In genomic region chr16:30744146-30744545, GRCh38 we compare ENCODE assay signal across 27 cellular contexts. TPM values are rescaled to one million over a fixed set of nuclear protein-coding genes. Genes with fewer than 3 reads are reported as not detected.
A peak's percentile ranks its signal among the peaks of the same experiment; 100 is the strongest.
DNase-seq lines count a peak whose midpoint lies in the region; ATAC-seq, FAIRE-seq and TF ChIP-seq lines count a peak whose summit lies in the region.
"Had no signal": no experiment of that assay in that cellular context is flagged by ENCODE, and none has a peak within 500 bp of the region (broad histone marks: within the 10 kb centered on the region; RNA-seq: fewer than 3 reads in every experiment).

No MANE protein-coding gene starts in this region.

- H3K9me3 ChIP-seq in astrocyte (ENCODE audit: insufficient read depth, low read depth, low read length) (no peaks in the 10 kb centered on the region), neural progenitor cell (ENCODE audit: low read depth) (no peaks in the 10 kb centered on the region), testis (no peaks in the 10 kb centered on the region)
- H3K9me3 ChIP-seq: BLaER1, lower lobe of right lung, mucosa of descending colon, pancreas, thyroid gland had no signal

- H3K27me3 Mint-ChIP-seq in astrocyte (ENCODE audit: low read depth, unreplicated experiment) (no peaks in the 10 kb centered on the region), neural progenitor cell (ENCODE audit: insufficient read depth, low read depth) (peaks cover 3% of the 10 kb centered on the region)
- H3K27me3 Mint-ChIP-seq: activated CD4-positive, alpha-beta memory T cell treated with anti-CD3 and anti-CD28 coated beads for 36 hours; activated naive CD8-positive, alpha-beta T cell treated with anti-CD3 and anti-CD28 coated beads, Interleukin-2, amount 10 ng/mL, durations not matched to agents 7 days and 5 days had no signal

- H3K36me3 Mint-ChIP-seq in astrocyte (ENCODE audit: low read depth, unreplicated experiment) (peaks cover 11% of the 10 kb centered on the region), neural progenitor cell (peaks cover 8% of the 10 kb centered on the region)

- H2AFZ ChIP-seq in astrocyte (ENCODE audit: low read depth, low read length): no peak overlapping the region
- H2AFZ ChIP-seq in neural progenitor cell (replicated peaks): no peak overlapping the region

- H3K4me1 ChIP-seq in astrocyte (ENCODE audit: insufficient read depth, low read length) (peaks cover 30% of the 10 kb centered on the region), neural progenitor cell (no peaks in the 10 kb centered on the region), testis (peaks cover 18% of the 10 kb centered on the region)

- peaks cover 29% of the 10 kb centered on the region for H3K4me1 Mint-ChIP-seq in astrocyte (ENCODE audit: low read depth, unreplicated experiment)
- peaks cover 8% of the 10 kb centered on the region for H3K4me1 Mint-ChIP-seq in neural progenitor cell

- H3K27ac ChIP-seq in astrocyte (ENCODE audit: low read depth, low read length): no peak overlapping the region
- H3K27ac ChIP-seq in neural progenitor cell: no peak overlapping the region
- peak overlapping the region in 1 of 2 donors; percentile 56 for H3K27ac ChIP-seq in testis
- H3K27ac ChIP-seq: BLaER1, lower lobe of right lung had no signal

- H3K79me2 ChIP-seq in astrocyte (ENCODE audit: insufficient read depth, low read length) (peaks cover 12% of the 10 kb centered on the region), neural progenitor cell (ENCODE audit: low read depth) (peaks cover 5% of the 10 kb centered on the region)

- H3K9me3 Mint-ChIP-seq in astrocyte (ENCODE audit: unreplicated experiment) (no peaks in the 10 kb centered on the region), neural progenitor cell (no peaks in the 10 kb centered on the region)
- H3K9me3 Mint-ChIP-seq: activated CD4-positive, alpha-beta memory T cell treated with anti-CD3 and anti-CD28 coated beads for 36 hours; activated naive CD8-positive, alpha-beta T cell treated with anti-CD3 and anti-CD28 coated beads, Interleukin-2, amount 10 ng/mL, durations not matched to agents 7 days and 5 days; nephron had no signal

- DNase-seq in astrocyte (ENCODE audit: low read depth) (no peak), Right ventricle myocardium superior (no peak), neural progenitor cell (ENCODE audit: low spot score) (no peak), testis (peak; percentile 51)
- DNase-seq: activated CD4-positive, alpha-beta memory T cell treated with anti-CD3 and anti-CD28 coated beads for 36 hours; activated CD4-positive, CD25-positive, alpha-beta regulatory T cell treated with anti-CD3 and anti-CD28 coated beads, Interleukin-2, amount 50 U/mL, for 72 hours; activated CD8-positive, alpha-beta memory T cell treated with anti-CD3 and anti-CD28 coated beads, Interleukin-2, amount 50 U/mL, for 4 hours; activated naive CD8-positive, alpha-beta T cell treated with anti-CD3 and anti-CD28 coated beads, Interleukin-2, amount 10 ng/mL, durations not matched to agents 7 days and 5 days; H7; lower lobe of right lung; mucosa of descending colon; NCI-H1105 treated with DMSO at 0.1 percent for 48 hours; NCI-H2081; NCI-H345; NCI-H748 treated with DMSO at 0.1 percent for 48 hours; pancreas; stimulated activated CD4-positive, alpha-beta T cell treated with anti-CD3 and anti-CD28 coated beads, Interleukin-15, amount 100 ng/mL, for 24 hours; stimulated activated naive CD4-positive, alpha-beta T cell; thyroid gland had no signal

- ATAC-seq in Right ventricle myocardium superior (ENCODE audit: poor library complexity) (peak; percentile 8), HG02623 (IDR thresholded peaks at IDR 0.05; ENCODE audit: unreplicated experiment) (no peak), HG03039 (IDR thresholded peaks at IDR 0.05; ENCODE audit: unreplicated experiment) (no peak), HG03196 (IDR thresholded peaks at IDR 0.05; ENCODE audit: unreplicated experiment) (no peak)
- ATAC-seq: lower lobe of right lung, mucosa of descending colon, pancreas had no signal

- H3K9ac ChIP-seq in astrocyte (ENCODE audit: low read length): no peak overlapping the region
- H3K9ac ChIP-seq in neural progenitor cell: peak overlapping the region; percentile 3
- H3K9ac ChIP-seq: BLaER1 had no signal

- peaks cover 28% of the 10 kb centered on the region for H3K36me3 ChIP-seq in astrocyte (ENCODE audit: insufficient read depth, low read length)
- H3K36me3 ChIP-seq in neural progenitor cell: no peaks in the 10 kb centered on the region
- no peaks in the 10 kb centered on the region for H3K36me3 ChIP-seq in testis (ENCODE audit: low read depth, missing control alignments)

- no peaks in the 10 kb centered on the region for H3K27me3 ChIP-seq in astrocyte (ENCODE audit: insufficient read depth, low read length)
- no peaks in the 10 kb centered on the region for H3K27me3 ChIP-seq in neural progenitor cell
- H3K27me3 ChIP-seq in testis: no peaks in the 10 kb centered on the region
- H3K27me3 ChIP-seq: BLaER1, pancreas, thyroid gland had no signal

- H3F3A ChIP-seq in neural progenitor cell (ENCODE audit: low read depth): peaks cover 31% of the 10 kb centered on the region

- H3K4me3 Mint-ChIP-seq in astrocyte (ENCODE audit: unreplicated experiment) (no peak overlapping the region), neural progenitor cell (no peak overlapping the region)
- H3K4me3 Mint-ChIP-seq: activated CD4-positive, alpha-beta memory T cell treated with anti-CD3 and anti-CD28 coated beads for 36 hours; activated naive CD8-positive, alpha-beta T cell treated with anti-CD3 and anti-CD28 coated beads, Interleukin-2, amount 10 ng/mL, durations not matched to agents 7 days and 5 days; nephron had no signal

- 78 to 83% methylated on average over 2 of the region's 2 CpGs for WGBS in testis, 2 donors

- no peak for TF ChIP-seq CTCF in astrocyte (IDR thresholded peaks at IDR 0.05; ENCODE audit: insufficient read depth, low read depth, low read length)
- TF ChIP-seq CTCF in neural progenitor cell (IDR thresholded peaks at IDR 0.05): no peak
- no peak for TF ChIP-seq CTCF in testis (IDR thresholded peaks at IDR 0.05)

- TF ChIP-seq POLR2A in testis (IDR thresholded peaks at IDR 0.05): no peak

- H3K27ac Mint-ChIP-seq in astrocyte (ENCODE audit: unreplicated experiment): peak overlapping the region; percentile 13
- no peak overlapping the region for H3K27ac Mint-ChIP-seq in neural progenitor cell
- H3K27ac Mint-ChIP-seq: nephron had no signal

- H4K20me1 ChIP-seq in astrocyte (ENCODE audit: insufficient read depth, low read length) (peaks cover 28% of the 10 kb centered on the region), neural progenitor cell (ENCODE audit: low read depth) (no peaks in the 10 kb centered on the region)

- FAIRE-seq in astrocyte (lab: Jason Lieb, UNC): no peak
- FAIRE-seq: G401.6, kidney, pancreas, RCC 7860 had no signal

- intact Hi-C loops in Right ventricle myocardium superior (cut with DNase I): no loop called here
- intact Hi-C loops in testis (cut with DNase I; ENCODE audit: low total_unique reads): no loop called here

- H3K4me2 ChIP-seq in astrocyte (ENCODE audit: low read length) (no peak overlapping the region), neural progenitor cell (no peak overlapping the region)
- H3K4me2 ChIP-seq: BLaER1 had no signal

- no peak overlapping the region for H3K4me3 ChIP-seq in astrocyte (ENCODE audit: insufficient read depth, low read depth, low read length)
- no peak overlapping the region for H3K4me3 ChIP-seq in neural progenitor cell
- no peak overlapping the region for H3K4me3 ChIP-seq in testis
- H3K4me3 ChIP-seq: BLaER1, lower lobe of right lung, mucosa of descending colon, pancreas, thyroid gland had no signal

RNA-seq across cellular contexts. Expression of gene PHKG2, which starts 4.1 kb away (rescaled TPM):
- 31.1 and 34.2 TPM in 2 replicates for total RNA-seq in astrocyte
- 13.4 TPM for total RNA-seq in Right ventricle myocardium superior
- total RNA-seq in neural progenitor cell (ENCODE audit: low replicate concordance): 20.2 and 31.4 TPM in 2 replicates
- total RNA-seq in testis: 100 to 1,000 TPM in 1 of 2 donors, 10 to 100 TPM in 1; 78.4 to 129 TPM
- polyA plus RNA-seq in testis (ENCODE audit: insufficient read depth, low read depth, low replicate concordance): 312 TPM

RNA-seq across cellular contexts. Expression of gene CFAP119, which starts 17.7 kb away (rescaled TPM):
- total RNA-seq in astrocyte (4.0 and 4.1 TPM in 2 replicates), Right ventricle myocardium superior (0.46 TPM), neural progenitor cell (ENCODE audit: low replicate concordance) (0.56 and 8.0 TPM in 2 replicates), testis (10 to 100 TPM; 31.5 to 54.2 TPM)
- 43.3 TPM for polyA plus RNA-seq in testis (ENCODE audit: insufficient read depth, low read depth, low replicate concordance)

RNA-seq across cellular contexts. Expression of gene RNF40, which starts 18.0 kb away (rescaled TPM):
- 85.4 and 94.6 TPM in 2 replicates for total RNA-seq in astrocyte
- 29.4 TPM for total RNA-seq in Right ventricle myocardium superior
- total RNA-seq in neural progenitor cell (ENCODE audit: low replicate concordance): 45.6 and 77.3 TPM in 2 replicates
- total RNA-seq in testis: 100 to 1,000 TPM; 143 to 162 TPM
- polyA plus RNA-seq in testis (ENCODE audit: insufficient read depth, low read depth, low replicate concordance): 219 TPM

RNA-seq across cellular contexts. Expression of gene ZNF629, which starts 42.9 kb away (rescaled TPM):
- total RNA-seq in astrocyte: 17.4 and 17.6 TPM in 2 replicates
- total RNA-seq in Right ventricle myocardium superior: 16.5 TPM
- total RNA-seq in neural progenitor cell (ENCODE audit: low replicate concordance): 13.7 and 24.5 TPM in 2 replicates
- total RNA-seq in testis: 10 to 100 TPM; 19.4 to 21.9 TPM
- polyA plus RNA-seq in testis (ENCODE audit: insufficient read depth, low read depth, low replicate concordance): 11.2 TPM

RNA-seq across cellular contexts. Expression of gene SRCAP, which starts 45.2 kb away (rescaled TPM):
- 48.2 and 50.4 TPM in 2 replicates for total RNA-seq in astrocyte
- 36.7 TPM for total RNA-seq in Right ventricle myocardium superior
- 4.6 and 8.8 TPM in 2 replicates for total RNA-seq in neural progenitor cell (ENCODE audit: low replicate concordance)
- 10 to 100 TPM; 74.3 to 80.8 TPM for total RNA-seq in testis
- polyA plus RNA-seq in testis (ENCODE audit: insufficient read depth, low read depth, low replicate concordance): 44.3 TPM
